8 cellular contexts compared by ENCODE assay signal in the genomic region with DNA sequence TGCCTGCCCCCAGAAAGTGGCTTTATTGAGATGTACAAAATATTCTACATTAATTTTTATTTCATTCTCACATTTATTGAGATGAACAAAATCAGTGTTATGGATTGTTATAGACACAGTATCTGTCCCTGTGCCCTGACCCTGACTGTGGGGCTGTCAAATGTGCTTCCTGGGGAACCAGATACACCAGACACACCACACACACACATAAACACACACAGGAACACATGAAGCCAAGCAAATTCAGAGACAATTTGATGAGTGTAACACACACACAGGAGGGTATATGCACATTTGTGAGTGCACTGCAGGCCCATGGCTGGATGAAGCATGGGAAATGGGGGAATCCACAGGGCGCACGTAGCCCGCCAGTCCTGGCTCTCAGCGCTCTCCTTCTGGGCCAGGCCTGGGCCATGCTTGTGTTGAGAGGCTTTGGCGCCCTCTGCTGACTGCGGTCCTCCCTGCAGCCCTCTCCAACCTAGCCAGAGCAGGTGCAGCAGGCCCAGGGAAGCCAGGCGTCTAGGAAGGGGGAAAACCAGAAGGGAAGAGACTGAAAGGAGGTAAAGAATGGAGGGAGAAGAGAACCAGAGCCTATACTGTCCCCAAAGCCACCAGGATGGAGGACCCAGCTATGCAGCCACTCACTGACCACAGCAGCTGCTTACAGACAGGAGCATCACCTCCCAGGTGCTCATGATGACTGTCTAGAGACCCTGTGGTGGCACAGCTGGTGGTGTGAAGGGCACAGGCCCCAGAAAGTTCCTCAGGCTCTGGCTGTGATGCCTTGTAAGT. TPM values are rescaled to one million over a fixed set of nuclear protein-coding genes. Genes with fewer than 3 reads are reported as not detected.
DNase-seq lines count a peak whose midpoint lies in the region; TF ChIP-seq lines count a peak whose summit lies in the region.

No MANE protein-coding gene starts in this region.

- H3K9me3 Mint-ChIP-seq in activated T-helper 2 cell treated with anti-CD3 and anti-CD28 coated beads, Interferon-gamma antibody, Interleukin-2, Interleukin-4, amounts not matched to agents 10 μg/mL and 5 μg/mL and 100 μg/mL, durations not matched to agents 14 hours and 24 hours and 36 hours = no peaks in the 10 kb centered on the region

- H3K27me3 ChIP-seq in osteoblast (ENCODE audit: insufficient read depth, low read length) (no peaks in the 10 kb centered on the region), thyroid gland (no peaks in the 10 kb centered on the region)

- no peaks in the 10 kb centered on the region for H3K4me1 Mint-ChIP-seq in activated T-helper 2 cell treated with anti-CD3 and anti-CD28 coated beads, Interferon-gamma antibody, Interleukin-2, Interleukin-4, amounts not matched to agents 10 μg/mL and 5 μg/mL and 100 μg/mL, durations not matched to agents 14 hours and 24 hours and 36 hours (ENCODE audit: low read depth)

- no peaks in the 10 kb centered on the region for H3K27me3 Mint-ChIP-seq in activated T-helper 2 cell treated with anti-CD3 and anti-CD28 coated beads, Interferon-gamma antibody, Interleukin-2, Interleukin-4, amounts not matched to agents 10 μg/mL and 5 μg/mL and 100 μg/mL, durations not matched to agents 14 hours and 24 hours and 36 hours (ENCODE audit: low read depth)

- H3K27ac ChIP-seq in RWPE1 = no peak overlapping the region
- H3K27ac ChIP-seq in osteoblast (ENCODE audit: low read depth, low read length) = no peak overlapping the region
- H3K27ac ChIP-seq in thyroid gland = no peak overlapping the region

- H3K36me3 ChIP-seq in osteoblast (ENCODE audit: insufficient read depth, low read length) = no peaks in the 10 kb centered on the region
- no peaks in the 10 kb centered on the region for H3K36me3 ChIP-seq in thyroid gland

- WGBS in thyroid gland, 2 donors = 15 to 18% methylated on average over 7 of the region's 7 CpGs

- DNase-seq in NCI-H510A treated with DMSO at 0.1 percent for 48 hours (lab: John Stamatoyannopoulos, UW) = peak; percentile 36
- DNase-seq in NCI-H510A (lab: John Stamatoyannopoulos, UW) = no peak
- DNase-seq in HuH-7.5 (ENCODE audit: low spot score) = peak; percentile 82
- DNase-seq in RWPE1 (ENCODE audit: low spot score) = peak; percentile 72
- DNase-seq in activated T-helper 2 cell treated with anti-CD3 and anti-CD28 coated beads, Interferon-gamma antibody, Interleukin-2, Interleukin-4, amounts not matched to agents 10 μg/mL and 5 μg/mL and 100 μg/mL, durations not matched to agents 14 hours and 24 hours and 36 hours (ENCODE audit: low spot score) = peak; percentile 55
- DNase-seq in foreskin fibroblast = peak; percentile 55 to 88
- DNase-seq in osteoblast (ENCODE audit: insufficient read length, low spot score, missing footprints) = peak; percentile 93
- peak; percentile 82 to 83 for DNase-seq in thyroid gland

- TF ChIP-seq CTCF in RWPE1 (conservative IDR thresholded peaks at IDR 0.05; ENCODE audit: low read depth) (peak; percentile 98), foreskin fibroblast (IDR thresholded peaks at IDR 0.05; ENCODE audit: low read depth, low read length) (peak; percentile 97), osteoblast (IDR thresholded peaks at IDR 0.05; ENCODE audit: extremely low read depth, low read depth, low read length) (peak; percentile 94), thyroid gland (IDR thresholded peaks at IDR 0.05) (peak; percentile 57 to 93 (median 79))

- H4K20me1 ChIP-seq in osteoblast (ENCODE audit: insufficient read depth, low read length) = no peaks in the 10 kb centered on the region

- H3K27ac Mint-ChIP-seq in activated T-helper 2 cell treated with anti-CD3 and anti-CD28 coated beads, Interferon-gamma antibody, Interleukin-2, Interleukin-4, amounts not matched to agents 10 μg/mL and 5 μg/mL and 100 μg/mL, durations not matched to agents 14 hours and 24 hours and 36 hours = no peak overlapping the region

- no peak overlapping the region for H3K4me3 Mint-ChIP-seq in activated T-helper 2 cell treated with anti-CD3 and anti-CD28 coated beads, Interferon-gamma antibody, Interleukin-2, Interleukin-4, amounts not matched to agents 10 μg/mL and 5 μg/mL and 100 μg/mL, durations not matched to agents 14 hours and 24 hours and 36 hours (ENCODE audit: low read depth)

- CTCF ChIA-PET in RWPE1 (lab: Yijun Ruan, JAX) = interaction anchor here (0.6 to 1.5 kb wide), 13 partner anchors 8 to 423 kb away, joined by 3 to 10 read pairs (median 3); a partner anchor contains a TSS

- H3K4me1 ChIP-seq in osteoblast (ENCODE audit: insufficient read depth, low read length) = peaks cover 9% of the 10 kb centered on the region
- no peaks in the 10 kb centered on the region for H3K4me1 ChIP-seq in thyroid gland

- H2AFZ ChIP-seq in osteoblast (ENCODE audit: low read length) = no peak overlapping the region

- no peaks in the 10 kb centered on the region for H3K9me3 ChIP-seq in osteoblast (ENCODE audit: low read depth, low read length)
- no peaks in the 10 kb centered on the region for H3K9me3 ChIP-seq in thyroid gland

- H3K4me3 ChIP-seq in foreskin fibroblast (ENCODE audit: low read depth in 1 of 2, low read length in 2 of 2) (no peak overlapping the region), osteoblast (ENCODE audit: insufficient read depth, low read length) (no peak overlapping the region), thyroid gland (replicated peaks in 1 of 3) (no peak overlapping the region)

- H3K4me2 ChIP-seq in osteoblast (ENCODE audit: insufficient read depth, low read length) = no peak overlapping the region

- POLR2A ChIA-PET in RWPE1 (lab: Yijun Ruan, JAX; ENCODE audit: low non-redundant PET) = no interaction called here

- no peaks in the 10 kb centered on the region for H3K36me3 Mint-ChIP-seq in activated T-helper 2 cell treated with anti-CD3 and anti-CD28 coated beads, Interferon-gamma antibody, Interleukin-2, Interleukin-4, amounts not matched to agents 10 μg/mL and 5 μg/mL and 100 μg/mL, durations not matched to agents 14 hours and 24 hours and 36 hours (ENCODE audit: low read depth)

- H3K79me2 ChIP-seq in osteoblast (ENCODE audit: insufficient read depth, low read length) = no peaks in the 10 kb centered on the region

- no peak for TF ChIP-seq POLR2A in thyroid gland (IDR thresholded peaks at IDR 0.05)

- intact Hi-C loops in activated T-helper 2 cell treated with anti-CD3 and anti-CD28 coated beads, Interferon-gamma antibody, Interleukin-2, Interleukin-4, amounts not matched to agents 10 μg/mL and 5 μg/mL and 100 μg/mL, durations not matched to agents 14 hours and 24 hours and 36 hours (cut with micrococcal nuclease) = loop anchor here (1.0 kb wide), 2 partner anchors 11 to 34 kb away; no protein-coding TSS in a partner anchor
- intact Hi-C loops in thyroid gland (cut with DNase I) = loop anchor here (10.0 kb wide), 1 partner anchor 203 kb away; no protein-coding TSS in a partner anchor

RNA-seq across cellular contexts. Expression of a gene that starts 18.0 kb away (rescaled TPM):
- total RNA-seq in activated T-helper 2 cell treated with anti-CD3 and anti-CD28 coated beads, Interferon-gamma antibody, Interleukin-2, Interleukin-4, amounts not matched to agents 10 μg/mL and 5 μg/mL and 100 μg/mL, durations not matched to agents 14 hours and 24 hours and 36 hours = 0.84 and 0.99 TPM in 2 replicates
- total RNA-seq in osteoblast (246 and 264 TPM in 2 replicates), thyroid gland (10 to 100 TPM in 3 of 4 donors, 1 to 10 TPM in 1; 9.9 to 15.2 (median 12.0) TPM)

RNA-seq across cellular contexts. Expression of a gene that starts 34.9 kb away (rescaled TPM):
- total RNA-seq in activated T-helper 2 cell treated with anti-CD3 and anti-CD28 coated beads, Interferon-gamma antibody, Interleukin-2, Interleukin-4, amounts not matched to agents 10 μg/mL and 5 μg/mL and 100 μg/mL, durations not matched to agents 14 hours and 24 hours and 36 hours = not detected in 2 replicates
- total RNA-seq in osteoblast = not detected in 2 replicates
- not detected for total RNA-seq in thyroid gland

Comparison
In these comparisons a context has a peak if more than half of its experiments do, and no peak if none do; other contexts are left out.
1. RNA of a gene that starts 18.0 kb away (total RNA-seq): 246 to 264 TPM in osteoblast; 9.9 to 15.2 TPM in thyroid gland and 0.84 to 0.99 TPM in activated T-helper 2 cell treated with anti-CD3 and anti-CD28 coated beads, Interferon-gamma antibody, Interleukin-2, Interleukin-4, amounts not matched to agents 10 μg/mL and 5 μg/mL and 100 μg/mL, durations not matched to agents 14 hours and 24 hours and 36 hours; every median in the first group is over 10 times any median in the second.
2. Peak in every context shown above with its lines, with median percentiles within 50 percentile points of each other: CTCF ChIP-seq.